ENCODE assay signal across 16 cellular contexts in the genomic region with DNA sequence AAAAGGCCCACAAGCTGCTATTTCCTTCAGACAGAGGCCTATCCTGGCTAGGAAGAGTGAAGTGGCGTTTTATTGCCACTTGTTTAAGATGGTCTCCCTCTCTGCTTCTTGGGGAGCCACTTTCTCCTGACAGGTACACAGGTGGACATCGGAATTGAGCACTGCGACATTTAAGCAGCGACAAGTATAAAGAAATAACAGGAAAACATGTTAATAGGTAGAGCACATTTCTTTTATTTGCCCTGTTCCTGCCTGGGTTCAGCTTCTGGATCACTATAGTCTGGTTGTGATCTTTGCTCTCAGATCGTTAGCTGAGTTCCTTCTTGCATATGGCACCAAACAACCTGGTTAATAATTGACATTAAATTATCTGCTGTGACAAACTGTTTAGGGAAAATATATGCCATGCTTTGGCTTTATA.
"Had no signal": no experiment of that assay in that cellular context is flagged by ENCODE, and none has a peak within 500 bp of the region (broad histone marks: within the 10 kb centered on the region; RNA-seq: fewer than 3 reads in every experiment).

No MANE protein-coding gene starts in this region.

- DNase-seq: activated CD4-positive, alpha-beta T cell treated with anti-CD3 and anti-CD28 coated beads, Interleukin-2, amount 10 ng/mL, durations not matched to agents 7 days and 5 days; activated CD8-positive, alpha-beta memory T cell treated with anti-CD3 and anti-CD28 coated beads, Interleukin-2, amount 50 U/mL, for 48 hours; activated effector memory CD4-positive, alpha-beta T cell treated with anti-CD3 and anti-CD28 coated beads, Interleukin-2, amount 50 U/mL, for 16 hours; activated naive CD4-positive, alpha-beta T cell treated with anti-CD3 and anti-CD28 coated beads, Interleukin-2, amount 50 U/mL, for 16 hours; activated T-cell treated with anti-CD3 and anti-CD28 coated beads, Interleukin-2, amount 50 U/mL, for 72 hours; cortex of kidney; left ventricle myocardium inferior; naive thymus-derived CD8-positive, alpha-beta T cell; ovary; stimulated activated CD4-positive, alpha-beta T cell treated with anti-CD3 and anti-CD28 coated beads, Interleukin-2, amount 100 ng/mL, for 24 hours; stimulated activated naive CD4-positive, alpha-beta T cell treated with Interleukin-2 at 50 U/mL for 16 hours; thyroid gland; uterus had no signal

- H3K27ac Mint-ChIP-seq: activated CD4-positive, alpha-beta T cell treated with anti-CD3 and anti-CD28 coated beads, Interleukin-2, amount 10 ng/mL, durations not matched to agents 7 days and 5 days; activated T-cell treated with anti-CD3 and anti-CD28 coated beads, Interleukin-2, amount 50 U/mL, for 72 hours; naive thymus-derived CD8-positive, alpha-beta T cell; T-helper 1 cell treated with Interleukin-12 subunit alpha and Interleukin-12 subunit beta and Interleukin-4 antibody, amounts not matched to agents 30 μg/mL and 1 μg/mL, for 36 hours had no signal

- H3K27me3 ChIP-seq: ascending aorta, ovary, thyroid gland, uterus had no signal

- H3K4me1 ChIP-seq: ascending aorta, left ventricle myocardium inferior, uterus had no signal

- H3K4me3 ChIP-seq: ascending aorta, left ventricle myocardium inferior, ovary, thyroid gland, uterus had no signal

- H3K9me3 ChIP-seq: left ventricle myocardium inferior, ovary, thyroid gland, uterus had no signal

- H3K36me3 Mint-ChIP-seq: naive thymus-derived CD8-positive, alpha-beta T cell had no signal

- H3K36me3 ChIP-seq: ascending aorta, left ventricle myocardium inferior, ovary, thyroid gland, uterus had no signal

- H3K27ac ChIP-seq: ascending aorta, left ventricle myocardium inferior, ovary, thyroid gland, uterus had no signal

- ATAC-seq: activated CD4-positive, CD25-positive, alpha-beta regulatory T cell treated with anti-CD3 and anti-CD28 coated beads, Interleukin-2, amount 50 U/mL, for 24 hours; activated T-cell treated with anti-CD3 and anti-CD28 coated beads, Interleukin-2, amount 50 U/mL, for 72 hours; naive thymus-derived CD8-positive, alpha-beta T cell had no signal
